ENCODE assay signal across 20 cellular contexts in the genomic region with DNA sequence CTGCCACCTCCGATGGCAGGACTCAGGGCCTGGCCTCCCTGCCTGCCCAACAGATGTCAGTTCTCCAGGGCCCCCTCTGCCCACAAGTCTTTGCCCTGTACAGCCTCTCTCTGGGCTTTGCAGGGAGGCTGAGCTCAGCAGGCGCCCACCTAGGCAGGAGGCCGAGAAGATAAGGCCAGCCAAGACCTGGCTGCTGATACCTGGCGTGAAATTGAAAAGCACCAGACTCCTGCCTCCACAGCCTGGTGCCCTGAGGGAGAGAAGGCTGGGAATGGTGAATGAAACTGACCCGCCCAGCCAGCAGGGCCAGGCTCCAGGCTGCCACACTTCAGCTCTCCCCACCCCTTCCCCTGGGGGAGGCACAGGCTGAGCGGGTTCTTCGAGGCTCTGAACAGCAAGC.
A peak's percentile ranks its signal among the peaks of the same experiment; 100 is the strongest.
DNase-seq lines count a peak whose midpoint lies in the region; ATAC-seq, FAIRE-seq and TF ChIP-seq lines count a peak whose summit lies in the region.
"Had no signal": no experiment of that assay in that cellular context is flagged by ENCODE, and none has a peak within 500 bp of the region (broad histone marks: within the 10 kb centered on the region; RNA-seq: fewer than 3 reads in every experiment).

No MANE protein-coding gene starts in this region.

- TF ChIP-seq CTCF in BE2C (IDR thresholded peaks at IDR 0.05; ENCODE audit: low read depth, low read length), result no peak
- TF ChIP-seq CTCF in HEK293 (tag by site-specific recombination; IDR thresholded peaks at IDR 0.05), result no peak
- no peak for TF ChIP-seq CTCF in H1 (IDR thresholded peaks at IDR 0.05; ENCODE audit: control extremely low read depth in 1 of 3, insufficient read depth in 1 of 3, low read depth in 1 of 3, low read length in 3 of 3)
- no peak for TF ChIP-seq CTCF in CD8-positive, alpha-beta T cell (IDR thresholded peaks at IDR 0.05)
- no peak for TF ChIP-seq CTCF in chondrocyte (IDR thresholded peaks at IDR 0.05)

- no peak overlapping the region for H3K4me3 Mint-ChIP-seq in CD8-positive, alpha-beta T cell
- H3K4me3 Mint-ChIP-seq in chondrocyte (ENCODE audit: unreplicated experiment), result no peak overlapping the region
- H3K4me3 Mint-ChIP-seq: IgD-negative memory B cell had no signal

- intact Hi-C loops in posterior cingulate gyrus (cut with DNase I), result no loop called here
- intact Hi-C loops in CD8-positive, alpha-beta T cell (cut with DNase I, micrococcal nuclease), result no loop called here

- H3K27ac ChIP-seq in HEK293 (ENCODE audit: extremely low read depth, low read depth, low read length) (no peak overlapping the region), H1 (ENCODE audit: low read depth, low read length) (no peak overlapping the region), mesendoderm (ENCODE audit: low read depth, low read length) (no peak overlapping the region)
- no peak overlapping the region for H3K27ac ChIP-seq in CD8-positive, alpha-beta T cell (ENCODE audit: low read depth, low read length)
- H3K27ac ChIP-seq: C4-2B had no signal

- POLR2A ChIA-PET in HEK293 (lab: Yijun Ruan, JAX), result no interaction called here
- POLR2A ChIA-PET in H1 (lab: Charles Lee; ENCODE audit: partially characterized antibody), result interaction anchor here (2.5 kb wide), 1 partner anchor 11 kb away, joined by 5 read pairs; no protein-coding TSS in a partner anchor
- POLR2A ChIA-PET in CD8-positive, alpha-beta T cell (lab: Charles Lee), result no interaction called here

- TF ChIP-seq EP300 in H1 (IDR thresholded peaks at IDR 0.05; ENCODE audit: borderline replicate concordance in 1 of 2, low read depth in 2 of 2, low read length in 2 of 2), result no peak

- peak overlapping the region; percentile 61; the same call in 1 of the 2 replicates for H2BK20ac ChIP-seq in H1 (ENCODE audit: low read length)

- H3K4ac ChIP-seq in H1 (replicated peaks; ENCODE audit: insufficient read length, low read depth, low read length) (no peak overlapping the region), mesendoderm (ENCODE audit: low read depth, low read length) (no peak overlapping the region)

- no peak overlapping the region for H3K27ac Mint-ChIP-seq in CD8-positive, alpha-beta T cell
- H3K27ac Mint-ChIP-seq in chondrocyte (ENCODE audit: unreplicated experiment), result no peak overlapping the region
- H3K27ac Mint-ChIP-seq: IgD-negative memory B cell had no signal

- no peaks in the 10 kb centered on the region for H3K36me3 Mint-ChIP-seq in CD8-positive, alpha-beta T cell
- H3K36me3 Mint-ChIP-seq in chondrocyte (ENCODE audit: low read depth), result no peaks in the 10 kb centered on the region
- H3K36me3 Mint-ChIP-seq: IgD-negative memory B cell had no signal

- FAIRE-seq in H1 (lab: Jason Lieb, UNC), result no peak
- FAIRE-seq: G401.6, RCC 7860 had no signal

- H3K56ac ChIP-seq in H1 (replicated peaks; ENCODE audit: insufficient read length, low read depth, low read length) (no peak overlapping the region), mesendoderm (ENCODE audit: low read length) (no peak overlapping the region)

- H3K18ac ChIP-seq in H1 (ENCODE audit: extremely low read depth, low read length) (no peak overlapping the region), mesendoderm (ENCODE audit: low read length) (no peak overlapping the region)

- H3K79me2 ChIP-seq in H1 (ENCODE audit: control insufficient read depth in 1 of 2, insufficient read depth in 2 of 2, low read length in 2 of 2), result no peaks in the 10 kb centered on the region
- H3K79me2 ChIP-seq in mesendoderm (ENCODE audit: control insufficient read depth, insufficient read depth, low read length), result no peaks in the 10 kb centered on the region

- H3K4me1 ChIP-seq in BE2C (peaks cover 9% of the 10 kb centered on the region), HEK293 (ENCODE audit: control insufficient read depth, insufficient read depth, low read length) (no peaks in the 10 kb centered on the region), H1 (replicated peaks in 1 of 4; ENCODE audit: control insufficient read depth in 3 of 4, insufficient read depth in 4 of 4, low read length in 3 of 4) (peaks cover 9 to 34% (median 20%) of the 10 kb centered on the region in 4 experiments), mesendoderm (ENCODE audit: control insufficient read depth, low read depth, low read length) (peaks cover 9% of the 10 kb centered on the region)
- H3K4me1 ChIP-seq in CD8-positive, alpha-beta T cell (ENCODE audit: insufficient read depth, low read length), result no peaks in the 10 kb centered on the region

- H4K91ac ChIP-seq in H1 (replicated peaks; ENCODE audit: insufficient read length, low read length), result no peak overlapping the region

- H3K79me1 ChIP-seq in H1 (ENCODE audit: low read depth, low read length) (0 out of 2 replicates have a peak, but pooled peaks cover 2% of the 10 kb centered on the region), mesendoderm (ENCODE audit: low read length) (no peaks in the 10 kb centered on the region)

- H2BK120ac ChIP-seq in H1 (replicated peaks; ENCODE audit: low read depth, low read length), result no peak overlapping the region
- no peak overlapping the region for H2BK120ac ChIP-seq in mesendoderm (ENCODE audit: low read depth, low read length)

- H2AFZ ChIP-seq in H1 (ENCODE audit: low read length), result no peak overlapping the region

- no peak for ATAC-seq in CD8-positive, alpha-beta T cell

- no peaks in the 10 kb centered on the region for H3K9me3 ChIP-seq in BE2C
- no peaks in the 10 kb centered on the region for H3K9me3 ChIP-seq in HEK293 (ENCODE audit: control insufficient read depth, insufficient read depth, low read depth, low read length)
- no peaks in the 10 kb centered on the region for H3K9me3 ChIP-seq in H1 (ENCODE audit: insufficient read depth in 2 of 2, low read depth in 1 of 2, low read length in 1 of 2)
- no peaks in the 10 kb centered on the region for H3K9me3 ChIP-seq in CD8-positive, alpha-beta T cell (ENCODE audit: low read length)

- TF ChIP-seq POLR2A in H1 (IDR thresholded peaks at IDR 0.05; ENCODE audit: control extremely low read depth in 1 of 2, low read depth in 2 of 2, low read length in 2 of 2), result no peak

- no peaks in the 10 kb centered on the region for H3K9me3 Mint-ChIP-seq in CD8-positive, alpha-beta T cell
- H3K9me3 Mint-ChIP-seq in chondrocyte (ENCODE audit: low read depth), result no peaks in the 10 kb centered on the region
- H3K9me3 Mint-ChIP-seq: IgD-negative memory B cell had no signal

- TF ChIP-seq RAD21 in H1 (IDR thresholded peaks at IDR 0.05 in 1 of 2, conservative IDR thresholded peaks at IDR 0.05 in 1 of 2; ENCODE audit: low read depth in 2 of 2, low read length in 2 of 2), result no peak

- H3K4me3 ChIP-seq in BE2C (ENCODE audit: low read depth, low read length), result no peak overlapping the region
- H3K4me3 ChIP-seq in HEK293 (ENCODE audit: low read depth, low read length), result no peak overlapping the region
- no peak overlapping the region for H3K4me3 ChIP-seq in H1 (ENCODE audit: extremely low read depth in 1 of 4, insufficient read depth in 2 of 4, low read depth in 3 of 4, low read length in 4 of 4)
- no peak overlapping the region for H3K4me3 ChIP-seq in mesendoderm (ENCODE audit: low read length)
- no peak overlapping the region for H3K4me3 ChIP-seq in CD8-positive, alpha-beta T cell (ENCODE audit: low read depth, low read length)

- H3K9ac ChIP-seq in H1 (replicated peaks in 1 of 4; ENCODE audit: extremely low read depth in 1 of 4, low read depth in 3 of 4, low read length in 3 of 4) (no peak overlapping the region), mesendoderm (ENCODE audit: low read length) (no peak overlapping the region)

- H4K5ac ChIP-seq in H1 (ENCODE audit: insufficient read length, low read depth, low read length) (no peak overlapping the region), mesendoderm (ENCODE audit: low read length) (no peak overlapping the region)

- no peaks in the 10 kb centered on the region for H3K23me2 ChIP-seq in H1 (ENCODE audit: low read depth, low read length)

- no peak overlapping the region for H3K4me2 ChIP-seq in H1 (ENCODE audit: insufficient read depth in 1 of 2, low read depth in 2 of 2, low read length in 2 of 2)
- H3K4me2 ChIP-seq in mesendoderm (ENCODE audit: low read length), result no peak overlapping the region

- H2BK15ac ChIP-seq in H1 (ENCODE audit: low read length), result no peak overlapping the region
- no peak overlapping the region for H2BK15ac ChIP-seq in mesendoderm (replicated peaks; ENCODE audit: low read depth)

- 0 out of 2 replicates have a peak overlapping the region, but pooled peaks have one; percentile 20 for H2BK12ac ChIP-seq in H1 (ENCODE audit: low read depth, low read length)

- H3K14ac ChIP-seq in H1 (ENCODE audit: insufficient read length), result no peak overlapping the region

- H4K8ac ChIP-seq in H1 (ENCODE audit: extremely low read depth, insufficient read depth, low read length), result no peak overlapping the region
- H4K8ac ChIP-seq in mesendoderm (ENCODE audit: low read depth, low read length), result no peak overlapping the region

- H3K23ac ChIP-seq in H1 (ENCODE audit: insufficient read length), result no peak overlapping the region
- H3K23ac ChIP-seq in mesendoderm (ENCODE audit: low read length), result no peak overlapping the region

- H4K20me1 ChIP-seq in H1 (replicated peaks in 1 of 2; ENCODE audit: control insufficient read depth in 1 of 2, insufficient read depth in 2 of 2, low read length in 2 of 2), result no peaks in the 10 kb centered on the region

- no peaks in the 10 kb centered on the region for H3K36me3 ChIP-seq in BE2C
- no peaks in the 10 kb centered on the region for H3K36me3 ChIP-seq in HEK293 (ENCODE audit: control insufficient read depth in 2 of 2, insufficient read depth in 1 of 2, low read length in 2 of 2)
- H3K36me3 ChIP-seq in H1 (ENCODE audit: control insufficient read depth in 2 of 4, insufficient read depth in 4 of 4, low read length in 3 of 4), result no peaks in the 10 kb centered on the region
- no peaks in the 10 kb centered on the region for H3K36me3 ChIP-seq in mesendoderm (ENCODE audit: control insufficient read depth, insufficient read depth, low read length)
- no peaks in the 10 kb centered on the region for H3K36me3 ChIP-seq in CD8-positive, alpha-beta T cell (ENCODE audit: insufficient read depth, low read length)

- H3K27me3 ChIP-seq in BE2C, result no peaks in the 10 kb centered on the region
- H3K27me3 ChIP-seq in H1 (replicated peaks in 1 of 4; ENCODE audit: control insufficient read depth in 3 of 4, extremely low read depth in 1 of 4, insufficient read depth in 3 of 4, low read length in 3 of 4), result no peaks in the 10 kb centered on the region; a peak in 1 of 7 replicates
- H3K27me3 ChIP-seq in mesendoderm (ENCODE audit: insufficient read depth, low read length, poor library complexity), result no peaks in the 10 kb centered on the region
- no peaks in the 10 kb centered on the region for H3K27me3 ChIP-seq in CD8-positive, alpha-beta T cell (ENCODE audit: insufficient read depth, low read length)

- 82% methylated on average over 7 of the region's 7 CpGs; no CpG with 5 or more reads in 1 of the 2 experiments for WGBS in H1 (ENCODE audit: extremely low coverage in 1 of 2, insufficient coverage in 1 of 2, insufficient read length in 1 of 2, insufficient replicate concordance in 2 of 2, low coverage in 1 of 2, low lambda C conversion rate in 2 of 2, missing lambda C conversion rate in 1 of 2), 2 experiments
- no CpG with 5 or more reads among the region's 7 CpGs for WGBS in mesendoderm (ENCODE audit: extremely low coverage, insufficient coverage, low lambda C conversion rate)

- CTCF ChIA-PET in HEK293 (lab: Yijun Ruan, JAX), result interaction anchor here (0.9 kb wide), 1 partner anchor 11 kb away, joined by 4 read pairs; no protein-coding TSS in a partner anchor
- CTCF ChIA-PET in H1 (lab: Charles Lee; ENCODE audit: partially characterized antibody), result interaction anchor here (1.0 to 6.5 kb wide), 12 partner anchors 8 to 166 kb away, joined by 3 to 63 read pairs (median 4); no protein-coding TSS in a partner anchor
- CTCF ChIA-PET in CD8-positive, alpha-beta T cell (lab: Charles Lee), result no interaction called here

- no peaks in the 10 kb centered on the region for H3K27me3 Mint-ChIP-seq in CD8-positive, alpha-beta T cell (ENCODE audit: low read depth)
- peaks cover 28% of the 10 kb centered on the region for H3K27me3 Mint-ChIP-seq in chondrocyte (ENCODE audit: low read depth)

- DNase-seq in BE2C (peak; percentile 61), H1 (ENCODE audit: low read depth in 1 of 2, low spot score in 2 of 2) (no peak), mesendoderm (peak; percentile 44), posterior cingulate gyrus (no peak), chondrocyte (ENCODE audit: low spot score) (no peak)
- no peak for DNase-seq in CD8-positive, alpha-beta T cell
- DNase-seq: DMS79, HCEC 1CT, Karpas-422, NCI-H1417 treated with DMSO at 0.1 percent for 48 hours, NCI-H2029, NCI-H2171, NCI-H446, NCI-H526 treated with DMSO at 0.1 percent for 48 hours, Right ventricle myocardium superior had no signal

- H3K4me1 Mint-ChIP-seq in CD8-positive, alpha-beta T cell (ENCODE audit: low read depth), result no peaks in the 10 kb centered on the region
- no peaks in the 10 kb centered on the region for H3K4me1 Mint-ChIP-seq in chondrocyte (ENCODE audit: low read depth)

- H2AK5ac ChIP-seq in H1 (ENCODE audit: low read depth, low read length) (no peak overlapping the region), mesendoderm (ENCODE audit: low read length) (no peak overlapping the region)

- no peak overlapping the region for H2BK5ac ChIP-seq in H1 (ENCODE audit: low read depth, low read length)
- no peak overlapping the region for H2BK5ac ChIP-seq in mesendoderm (ENCODE audit: low read length)

Comparison
In these comparisons a context has a peak if more than half of its experiments do, and no peak if none do; other contexts are left out.
1. DNase-seq: peak in BE2C (single experiment) and mesendoderm (single experiment); none in H1 (0 of 2), posterior cingulate gyrus (0 of 10), CD8-positive, alpha-beta T cell (0 of 7) and chondrocyte (single experiment).